ENCODE assay signal across 26 cellular contexts in the genomic region with DNA sequence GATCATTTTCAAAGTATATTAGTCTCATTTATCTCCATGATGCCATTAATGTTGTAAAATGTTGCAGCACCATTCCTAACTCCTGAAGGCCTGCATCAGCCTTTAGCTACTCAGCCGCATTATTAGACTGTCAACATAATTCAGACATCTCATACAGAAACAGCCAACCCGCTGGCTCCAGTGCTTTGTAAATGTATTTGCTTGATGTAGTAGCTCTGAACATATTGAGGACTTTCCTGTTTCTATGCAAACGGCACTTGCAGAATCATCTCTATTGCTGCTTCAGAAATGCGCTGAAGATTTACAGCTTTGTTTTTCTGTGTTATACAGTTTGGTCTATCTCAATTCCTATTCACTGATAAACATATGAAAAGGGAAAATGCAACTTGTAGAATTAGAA.
"Had no signal": no experiment of that assay in that cellular context is flagged by ENCODE, and none has a peak within 500 bp of the region (broad histone marks: within the 10 kb centered on the region; RNA-seq: fewer than 3 reads in every experiment).

No MANE protein-coding gene starts in this region.

- H3K4me1 Mint-ChIP-seq: activated CD4-positive, alpha-beta T cell treated with anti-CD3 and anti-CD28 coated beads, Interleukin-2, amount 10 ng/mL, durations not matched to agents 24 days and 14 days; activated CD8-positive, alpha-beta memory T cell treated with anti-CD3 and anti-CD28 coated beads, Interleukin-2, amount 10 ng/mL, durations not matched to agents 7 days and 5 days; activated naive CD4-positive, alpha-beta T cell treated with anti-CD3 and anti-CD28 coated beads, Interleukin-2, amount 50 U/mL, for 24 hours; naive B cell; neural crest cell had no signal

- DNase-seq: activated CD4-positive, alpha-beta T cell treated with anti-CD3 and anti-CD28 coated beads, Interleukin-2, amount 10 ng/mL, durations not matched to agents 24 days and 14 days; activated CD8-positive, alpha-beta memory T cell treated with anti-CD3 and anti-CD28 coated beads, Interleukin-2, amount 10 ng/mL, durations not matched to agents 7 days and 5 days; activated CD8-positive, alpha-beta T cell treated with anti-CD3 and anti-CD28 coated beads for 36 hours; activated gamma-delta T cell; activated T-cell treated with anti-CD3 and anti-CD28 coated beads for 4 hours; brain microvascular endothelial cell; central memory CD4-positive, alpha-beta T cell; dermis blood vessel endothelial cell; effector CD8-positive, alpha-beta T cell; foreskin keratinocyte; kidney glomerular epithelial cell; left lung; naive B cell; posterior cingulate gyrus; right lobe of liver; stimulated activated CD4-positive, alpha-beta T cell treated with anti-CD3 and anti-CD28 coated beads, Interleukin-1b, Interleukin-23, amount 100 ng/mL, for 48 hours; substantia nigra; thyroid gland; upper lobe of right lung had no signal

- H3K36me3 Mint-ChIP-seq: activated CD8-positive, alpha-beta memory T cell treated with anti-CD3 and anti-CD28 coated beads, Interleukin-2, amount 10 ng/mL, durations not matched to agents 7 days and 5 days; activated naive CD4-positive, alpha-beta T cell treated with anti-CD3 and anti-CD28 coated beads, Interleukin-2, amount 50 U/mL, for 24 hours; naive B cell had no signal

- H3K4me3 ChIP-seq: ascending aorta, left lung, lung, right lobe of liver, skin epidermis, thyroid gland, upper lobe of right lung had no signal

- H3K4me1 ChIP-seq: ascending aorta, foreskin keratinocyte, left lung, thyroid gland, upper lobe of right lung had no signal

- H3K27me3 Mint-ChIP-seq: activated CD4-positive, alpha-beta T cell treated with anti-CD3 and anti-CD28 coated beads, Interleukin-2, amount 10 ng/mL, durations not matched to agents 24 days and 14 days; activated CD8-positive, alpha-beta memory T cell treated with anti-CD3 and anti-CD28 coated beads, Interleukin-2, amount 10 ng/mL, durations not matched to agents 7 days and 5 days; activated CD8-positive, alpha-beta T cell treated with anti-CD3 and anti-CD28 coated beads for 36 hours; activated naive CD4-positive, alpha-beta T cell treated with anti-CD3 and anti-CD28 coated beads, Interleukin-2, amount 50 U/mL, for 24 hours; naive B cell; stimulated activated naive CD8-positive, alpha-beta T cell treated with anti-CD3 and anti-CD28 coated beads, Interleukin-15, Interleukin-2, amounts not matched to agents 100 ng/mL and 50 ng/mL, for 24 hours had no signal

- H3K9me3 Mint-ChIP-seq: activated CD4-positive, alpha-beta T cell treated with anti-CD3 and anti-CD28 coated beads, Interleukin-2, amount 10 ng/mL, durations not matched to agents 24 days and 14 days; activated CD8-positive, alpha-beta T cell treated with anti-CD3 and anti-CD28 coated beads for 36 hours; activated naive CD4-positive, alpha-beta T cell treated with anti-CD3 and anti-CD28 coated beads, Interleukin-2, amount 50 U/mL, for 24 hours; activated T-helper 1 cell treated with anti-CD3 and anti-CD28 coated beads, Interleukin-12 subunit alpha, Interleukin-12 subunit beta, Interleukin-2, Interleukin-4 antibody, amounts not matched to agents 30 ng/mL and 10 ng/mL and 1 ng/mL, durations not matched to agents 14 hours and 24 hours and 36 hours; naive B cell; neural crest cell; stimulated activated naive CD8-positive, alpha-beta T cell treated with anti-CD3 and anti-CD28 coated beads, Interleukin-15, Interleukin-2, amounts not matched to agents 100 ng/mL and 50 ng/mL, for 24 hours had no signal

- H3K36me3 ChIP-seq: ascending aorta, brain microvascular endothelial cell, left lung, right lobe of liver, thyroid gland, upper lobe of right lung had no signal

- H3K27ac Mint-ChIP-seq: activated CD4-positive, alpha-beta T cell treated with anti-CD3 and anti-CD28 coated beads, Interleukin-2, amount 10 ng/mL, durations not matched to agents 24 days and 14 days; activated CD8-positive, alpha-beta memory T cell treated with anti-CD3 and anti-CD28 coated beads, Interleukin-2, amount 10 ng/mL, durations not matched to agents 7 days and 5 days; activated CD8-positive, alpha-beta T cell treated with anti-CD3 and anti-CD28 coated beads for 36 hours; activated naive CD4-positive, alpha-beta T cell treated with anti-CD3 and anti-CD28 coated beads, Interleukin-2, amount 50 U/mL, for 24 hours; activated T-helper 1 cell treated with anti-CD3 and anti-CD28 coated beads, Interleukin-12 subunit alpha, Interleukin-12 subunit beta, Interleukin-2, Interleukin-4 antibody, amounts not matched to agents 30 ng/mL and 10 ng/mL and 1 ng/mL, durations not matched to agents 14 hours and 24 hours and 36 hours; naive B cell; stimulated activated naive CD8-positive, alpha-beta T cell treated with anti-CD3 and anti-CD28 coated beads, Interleukin-15, Interleukin-2, amounts not matched to agents 100 ng/mL and 50 ng/mL, for 24 hours had no signal

- H3K4me3 Mint-ChIP-seq: activated CD4-positive, alpha-beta T cell treated with anti-CD3 and anti-CD28 coated beads, Interleukin-2, amount 10 ng/mL, durations not matched to agents 24 days and 14 days; activated CD8-positive, alpha-beta memory T cell treated with anti-CD3 and anti-CD28 coated beads, Interleukin-2, amount 10 ng/mL, durations not matched to agents 7 days and 5 days; activated CD8-positive, alpha-beta T cell treated with anti-CD3 and anti-CD28 coated beads for 36 hours; activated naive CD4-positive, alpha-beta T cell treated with anti-CD3 and anti-CD28 coated beads, Interleukin-2, amount 50 U/mL, for 24 hours; activated T-helper 1 cell treated with anti-CD3 and anti-CD28 coated beads, Interleukin-12 subunit alpha, Interleukin-12 subunit beta, Interleukin-2, Interleukin-4 antibody, amounts not matched to agents 30 ng/mL and 10 ng/mL and 1 ng/mL, durations not matched to agents 14 hours and 24 hours and 36 hours; naive B cell; neural crest cell; stimulated activated naive CD8-positive, alpha-beta T cell treated with anti-CD3 and anti-CD28 coated beads, Interleukin-15, Interleukin-2, amounts not matched to agents 100 ng/mL and 50 ng/mL, for 24 hours had no signal

- H3K9me3 ChIP-seq: ascending aorta, left lung, right lobe of liver, thyroid gland, upper lobe of right lung had no signal

- H3K27me3 ChIP-seq: ascending aorta, brain microvascular endothelial cell, foreskin keratinocyte, left lung, right lobe of liver, thyroid gland, upper lobe of right lung had no signal
